ENCODE assay signal across 10 cellular contexts in the genomic region with DNA sequence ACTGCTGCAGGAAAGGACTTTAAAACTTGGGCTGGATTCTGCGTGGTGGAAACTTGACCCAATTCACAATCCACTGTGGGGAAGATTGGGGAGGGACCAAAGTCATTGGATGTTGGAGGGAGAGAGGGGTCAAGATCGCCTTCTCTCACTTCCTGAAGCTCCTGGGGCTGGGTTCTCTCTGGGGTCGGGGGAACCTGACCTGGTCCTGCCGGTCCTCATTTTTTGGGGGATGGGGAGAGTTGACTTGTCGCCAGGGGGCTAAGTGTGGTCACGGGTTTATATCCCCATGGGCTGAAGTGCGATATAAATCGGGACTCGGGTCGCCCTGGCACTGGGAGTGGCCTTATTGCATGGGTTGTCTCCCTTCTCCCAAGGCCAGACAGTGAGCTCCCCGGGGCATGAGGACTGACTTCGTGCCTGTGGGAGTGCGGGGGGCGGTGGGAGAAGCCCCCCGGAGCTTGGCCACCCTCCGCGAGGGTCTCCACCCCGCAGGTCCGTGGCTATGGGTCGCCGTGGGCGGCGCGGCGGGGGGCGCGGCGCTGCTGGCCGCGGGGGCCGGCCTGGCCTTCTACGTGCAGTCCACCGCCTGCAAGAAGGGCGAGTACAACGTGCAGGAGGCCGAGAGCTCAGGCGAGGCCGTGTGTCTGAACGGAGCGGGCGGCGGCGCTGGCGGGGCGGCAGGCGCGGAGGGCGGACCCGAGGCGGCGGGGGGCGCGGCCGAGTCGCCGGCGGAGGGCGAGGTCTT. TPM values are rescaled to one million over a fixed set of nuclear protein-coding genes. Genes with fewer than 3 reads are reported as not detected.
DNase-seq lines count a peak whose midpoint lies in the region; ATAC-seq, FAIRE-seq and TF ChIP-seq lines count a peak whose summit lies in the region.
"Had no signal": no experiment of that assay in that cellular context is flagged by ENCODE, and none has a peak within 500 bp of the region (broad histone marks: within the 10 kb centered on the region; RNA-seq: fewer than 3 reads in every experiment).

No MANE protein-coding gene starts in this region.

- H3K36me3 ChIP-seq in CD4-positive, alpha-beta memory T cell (ENCODE audit: insufficient read depth, low read length): no peaks in the 10 kb centered on the region
- H3K36me3 ChIP-seq in HUES6 (ENCODE audit: control insufficient read depth, insufficient read depth, low read length) (no peaks in the 10 kb centered on the region), kidney (ENCODE audit: control insufficient read depth in 1 of 2, insufficient read depth in 2 of 2, low read length in 2 of 2) (no peaks in the 10 kb centered on the region)

- intact Hi-C loops in CD4-positive, alpha-beta memory T cell (cut with micrococcal nuclease): loop anchor here (1.0 kb wide), 1 partner anchor 27 kb away; no protein-coding TSS in a partner anchor
- intact Hi-C loops in kidney (cut with DNase I): no loop called here

- no peak for DNase-seq in CD4-positive, alpha-beta memory T cell
- DNase-seq in ecto neural progenitor cell (ENCODE audit: low spot score): peak; percentile 65
- no peak for DNase-seq in NCI-H128 (lab: John Stamatoyannopoulos, UW; ENCODE audit: unreplicated experiment)
- no peak for DNase-seq in kidney
- DNase-seq: NCI-H2171 treated with DMSO at 0.1 percent for 48 hours had no signal

- peaks cover 19 to 43% (median 32%) of the 10 kb centered on the region in 4 donors for H3K4me1 Mint-ChIP-seq in CD4-positive, alpha-beta memory T cell
- peaks cover 9% of the 10 kb centered on the region for H3K4me1 Mint-ChIP-seq in nephron

- H3K4me3 Mint-ChIP-seq in CD4-positive, alpha-beta memory T cell: peak overlapping the region; percentile 84 to 89 (median 86)
- H3K4me3 Mint-ChIP-seq in nephron: peak overlapping the region; percentile 52 to 70 (median 59)

- peaks cover 26 to 28% of the 10 kb centered on the region in 2 donors for H3K27me3 Mint-ChIP-seq in CD4-positive, alpha-beta memory T cell
- H3K27me3 Mint-ChIP-seq in nephron (ENCODE audit: low read depth): peaks cover 83% of the 10 kb centered on the region

- H3K9me3 Mint-ChIP-seq in CD4-positive, alpha-beta memory T cell: peaks cover 0 to 11% (median 0%) of the 10 kb centered on the region in 8 donors
- H3K9me3 Mint-ChIP-seq in nephron: peaks cover 3% of the 10 kb centered on the region

- H3K27ac Mint-ChIP-seq in CD4-positive, alpha-beta memory T cell: peak overlapping the region in 6 of 7 donors; percentile 60 to 81 (median 80)
- no peak overlapping the region for H3K27ac Mint-ChIP-seq in nephron

- FAIRE-seq in kidney (lab: Jason Lieb, UNC): no peak
- FAIRE-seq: bronchial epithelial cell had no signal

- H3K4me3 ChIP-seq in CD4-positive, alpha-beta memory T cell (ENCODE audit: low read length in 2 of 2): peak overlapping the region in 1 of 2 donors; percentile 55
- peak overlapping the region; percentile 63 for H3K4me3 ChIP-seq in HUES6 (ENCODE audit: low read depth, low read length)
- H3K4me3 ChIP-seq in kidney (ENCODE audit: low read length in 2 of 2): no peak overlapping the region

- CTCF ChIA-PET in CD4-positive, alpha-beta memory T cell (lab: Charles Lee; ENCODE audit: partially characterized antibody): interaction anchor here (0.8 to 1.6 kb wide), 3 partner anchors 11 to 93 kb away, joined by 3 to 6 read pairs (median 3); a partner anchor contains a TSS

- peaks cover 38% of the 10 kb centered on the region for H3K27me3 ChIP-seq in CD4-positive, alpha-beta memory T cell (ENCODE audit: insufficient read depth, low read length)
- peaks cover 67% of the 10 kb centered on the region for H3K27me3 ChIP-seq in HUES6 (ENCODE audit: control insufficient read depth, insufficient read depth, low read length)

- no peak overlapping the region for H3K9ac ChIP-seq in HUES6 (ENCODE audit: low read length)
- no peak overlapping the region for H3K9ac ChIP-seq in kidney (ENCODE audit: low read length in 2 of 2)

- H3K36me3 Mint-ChIP-seq in CD4-positive, alpha-beta memory T cell: no peaks in the 10 kb centered on the region
- no peaks in the 10 kb centered on the region for H3K36me3 Mint-ChIP-seq in nephron (ENCODE audit: low read depth)

- POLR2A ChIA-PET in CD4-positive, alpha-beta memory T cell (lab: Charles Lee; ENCODE audit: partially characterized antibody): interaction anchor here (0.6 to 2.2 kb wide), 5 partner anchors 9 to 84 kb away, joined by 3 to 10 read pairs (median 6); a partner anchor contains a TSS

- peaks cover 46% of the 10 kb centered on the region for H3K4me1 ChIP-seq in CD4-positive, alpha-beta memory T cell (ENCODE audit: insufficient read depth, low read length)
- peaks cover 22% of the 10 kb centered on the region for H3K4me1 ChIP-seq in HUES6 (ENCODE audit: control insufficient read depth, insufficient read depth, low read length)
- peaks cover 3 to 29% of the 10 kb centered on the region in 2 donors for H3K4me1 ChIP-seq in kidney (ENCODE audit: control insufficient read depth in 1 of 2, insufficient read depth in 1 of 2, low read depth in 1 of 2, low read length in 2 of 2)

- ATAC-seq in GM21381 (IDR thresholded peaks at IDR 0.05; ENCODE audit: unreplicated experiment): no peak
- no peak for ATAC-seq in GM19455 (IDR thresholded peaks at IDR 0.05; ENCODE audit: unreplicated experiment)

- no peak overlapping the region for H3K27ac ChIP-seq in CD4-positive, alpha-beta memory T cell (ENCODE audit: low read depth, low read length)
- H3K27ac ChIP-seq in HUES6 (ENCODE audit: low read depth, low read length) (no peak overlapping the region), kidney (ENCODE audit: low read depth in 2 of 2, low read length in 2 of 2) (no peak overlapping the region)

- H3K9me3 ChIP-seq in CD4-positive, alpha-beta memory T cell (ENCODE audit: control insufficient read depth in 1 of 2, low read length in 2 of 2): no peaks in the 10 kb centered on the region
- no peaks in the 10 kb centered on the region for H3K9me3 ChIP-seq in HUES6 (ENCODE audit: control insufficient read depth, insufficient read depth, low read depth, low read length)
- H3K9me3 ChIP-seq in kidney (ENCODE audit: control insufficient read depth in 1 of 2, low read length in 2 of 2): no peaks in the 10 kb centered on the region

- no peak for TF ChIP-seq CTCF in nephron (IDR thresholded peaks at IDR 0.05; ENCODE audit: unreplicated experiment in 3 of 3)
- TF ChIP-seq CTCF in kidney (IDR thresholded peaks at IDR 0.05; ENCODE audit: borderline replicate concordance, extremely low read depth, insufficient read depth): no peak

RNA-seq across cellular contexts. Expression of a gene that starts 6.3 kb away (rescaled TPM):
- under 1 TPM in 1 of 2 experiments, not detected in 1; 0.36 TPM for total RNA-seq in CD4-positive, alpha-beta memory T cell
- polyA plus RNA-seq in CD4-positive, alpha-beta memory T cell: under 1 TPM in 1 of 2 donors, not detected in 1; 0.20 TPM
- total RNA-seq in kidney: 2.9 TPM
- polyA plus RNA-seq in kidney (ENCODE audit: insufficient read depth, low read depth, low replicate concordance): 0.34 TPM

RNA-seq across cellular contexts. Expression of a gene that starts 9.3 kb away (rescaled TPM):
- 1 to 10 TPM in 1 of 2 experiments, under 1 TPM in 1; 0.70 to 1.3 TPM for total RNA-seq in CD4-positive, alpha-beta memory T cell
- polyA plus RNA-seq in CD4-positive, alpha-beta memory T cell: 1 to 10 TPM in 1 of 2 donors, not detected in 1; 1.5 TPM
- total RNA-seq in kidney: 0.85 TPM
- polyA plus RNA-seq in kidney (ENCODE audit: insufficient read depth, low read depth, low replicate concordance): 1.1 TPM

RNA-seq across cellular contexts. Expression of a gene that starts 13.6 kb away (rescaled TPM):
- 1 to 10 TPM; 7.1 to 7.7 TPM for total RNA-seq in CD4-positive, alpha-beta memory T cell
- under 1 TPM in 1 of 2 donors, not detected in 1; 0.32 TPM for polyA plus RNA-seq in CD4-positive, alpha-beta memory T cell
- total RNA-seq in kidney: 4.6 TPM
- 5.5 TPM for polyA plus RNA-seq in kidney (ENCODE audit: insufficient read depth, low read depth, low replicate concordance)

RNA-seq across cellular contexts. Expression of a gene that starts 19.8 kb away (rescaled TPM):
- 10 to 100 TPM; 10.7 to 11.3 TPM for total RNA-seq in CD4-positive, alpha-beta memory T cell
- polyA plus RNA-seq in CD4-positive, alpha-beta memory T cell: 10 to 100 TPM; 10.6 to 13.6 TPM
- total RNA-seq in kidney: 20.1 TPM
- 88.4 TPM for polyA plus RNA-seq in kidney (ENCODE audit: insufficient read depth, low read depth, low replicate concordance)

RNA-seq across cellular contexts. Expression of a gene that starts 25.1 kb away (rescaled TPM):
- 1 to 10 TPM; 7.5 to 8.2 TPM for total RNA-seq in CD4-positive, alpha-beta memory T cell
- 1 to 10 TPM; 2.5 to 8.1 TPM for polyA plus RNA-seq in CD4-positive, alpha-beta memory T cell
- total RNA-seq in kidney: 50.3 TPM
- 16.3 TPM for polyA plus RNA-seq in kidney (ENCODE audit: insufficient read depth, low read depth, low replicate concordance)

Comparison
In these comparisons a context has a peak if more than half of its experiments do, and no peak if none do; other contexts are left out.
1. H3K27ac Mint-ChIP-seq: peak in CD4-positive, alpha-beta memory T cell (6 of 7); none in nephron (0 of 3).